ENCODE assay signal across 23 cellular contexts in genomic region chrX:2969021-2969420, GRCh38. TPM values are rescaled to one million over a fixed set of nuclear protein-coding genes. Genes with fewer than 3 reads are reported as not detected.
"Had no signal": no experiment of that assay in that cellular context is flagged by ENCODE, and none has a peak within 500 bp of the region (broad histone marks: within the 10 kb centered on the region; RNA-seq: fewer than 3 reads in every experiment).

No MANE protein-coding gene starts in this region.

- H3K36me3 ChIP-seq: transverse colon, uterus had no signal

- H3K4me3 Mint-ChIP-seq: dendritic cell treated with granulocyte-macrophage colony-stimulating factor and Interleukin-4, amounts not matched to agents 40 ng/mL and 50 ng/mL, for 4 days; nephron progenitor cell; stimulated activated naive B cell treated with anti-CD40 and anti-IgM and Interleukin-4, amounts not matched to agents 10 μg/mL and 1 μg/mL and 100 μg/mL, for 72 hours had no signal

- H3K9me3 Mint-ChIP-seq: activated CD8-positive, alpha-beta T cell treated with anti-CD3 and anti-CD28 coated beads for 36 hours; activated T-helper 1 cell treated with anti-CD3 and anti-CD28 coated beads, Interleukin-12 subunit alpha, Interleukin-12 subunit beta, Interleukin-2, Interleukin-4 antibody, amounts not matched to agents 30 ng/mL and 10 ng/mL and 1 ng/mL, durations not matched to agents 14 hours and 24 hours and 36 hours; dendritic cell treated with granulocyte-macrophage colony-stimulating factor and Interleukin-4, amounts not matched to agents 40 ng/mL and 50 ng/mL, for 4 days had no signal

- H3K4me1 ChIP-seq: foreskin keratinocyte, transverse colon, uterus had no signal

- H3K9me3 ChIP-seq: transverse colon, uterus had no signal

- DNase-seq: activated CD4-positive, CD25-positive, alpha-beta regulatory T cell; activated CD8-positive, alpha-beta memory T cell treated with anti-CD3 and anti-CD28 coated beads, Interleukin-2, amount 10 ng/mL, durations not matched to agents 7 days and 5 days; activated gamma-delta T cell treated with Interleukin-2 at 50 U/mL for 16 hours; effector CD4-positive, alpha-beta T cell; erythroblast; foreskin keratinocyte; hippocampal formation; kidney glomerular epithelial cell; nephron progenitor cell; posterior cingulate gyrus; stimulated activated CD4-positive, alpha-beta T cell treated with anti-CD3 and anti-CD28 coated beads, Interleukin-2, amount 100 ng/mL, for 48 hours; stimulated activated CD8-positive, alpha-beta memory T cell treated with anti-CD3 and anti-CD28 coated beads, Interleukin-4, amount 100 ng/mL, for 48 hours; T1000; transverse colon; uterus had no signal

- H3K4me3 ChIP-seq: transverse colon, uterus had no signal

- H3K27me3 Mint-ChIP-seq: activated CD8-positive, alpha-beta memory T cell treated with anti-CD3 and anti-CD28 coated beads, Interleukin-2, amount 10 ng/mL, durations not matched to agents 7 days and 5 days; activated CD8-positive, alpha-beta T cell treated with anti-CD3 and anti-CD28 coated beads for 36 hours had no signal

- H3K27me3 ChIP-seq: foreskin keratinocyte, transverse colon, uterus had no signal

- H3K27ac ChIP-seq: foreskin keratinocyte, uterus had no signal

- H3K36me3 Mint-ChIP-seq: activated CD8-positive, alpha-beta memory T cell treated with anti-CD3 and anti-CD28 coated beads, Interleukin-2, amount 10 ng/mL, durations not matched to agents 7 days and 5 days; stimulated activated naive B cell treated with anti-CD40 and anti-IgM and Interleukin-4, amounts not matched to agents 10 μg/mL and 1 μg/mL and 100 μg/mL, for 72 hours had no signal

- H3K27ac Mint-ChIP-seq: activated CD8-positive, alpha-beta memory T cell treated with anti-CD3 and anti-CD28 coated beads, Interleukin-2, amount 10 ng/mL, durations not matched to agents 7 days and 5 days; activated CD8-positive, alpha-beta T cell treated with anti-CD3 and anti-CD28 coated beads for 36 hours; activated T-helper 1 cell treated with anti-CD3 and anti-CD28 coated beads, Interleukin-12 subunit alpha, Interleukin-12 subunit beta, Interleukin-2, Interleukin-4 antibody, amounts not matched to agents 30 ng/mL and 10 ng/mL and 1 ng/mL, durations not matched to agents 14 hours and 24 hours and 36 hours; dendritic cell treated with granulocyte-macrophage colony-stimulating factor and Interleukin-4, amounts not matched to agents 40 ng/mL and 50 ng/mL, for 4 days; nephron progenitor cell; stimulated activated naive B cell treated with anti-CD40 and anti-IgM and Interleukin-4, amounts not matched to agents 10 μg/mL and 1 μg/mL and 100 μg/mL, for 72 hours had no signal

RNA-seq across cellular contexts. Expression of gene ARSH, which starts 37.3 kb away (rescaled TPM):
- total RNA-seq: activated CD8-positive, alpha-beta memory T cell treated with anti-CD3 and anti-CD28 coated beads, Interleukin-2, amount 10 ng/mL, durations not matched to agents 7 days and 5 days; activated CD8-positive, alpha-beta T cell treated with anti-CD3 and anti-CD28 coated beads for 36 hours; activated T-helper 1 cell treated with anti-CD3 and anti-CD28 coated beads, Interleukin-12 subunit alpha, Interleukin-12 subunit beta, Interleukin-2, Interleukin-4 antibody, amounts not matched to agents 30 ng/mL and 10 ng/mL and 1 ng/mL, durations not matched to agents 14 hours and 24 hours and 36 hours; foreskin keratinocyte; glomerular endothelial cell; liver; renal cortical epithelial cell; temporal lobe; transverse colon; uterus had no signal
